In the genomic region with DNA sequence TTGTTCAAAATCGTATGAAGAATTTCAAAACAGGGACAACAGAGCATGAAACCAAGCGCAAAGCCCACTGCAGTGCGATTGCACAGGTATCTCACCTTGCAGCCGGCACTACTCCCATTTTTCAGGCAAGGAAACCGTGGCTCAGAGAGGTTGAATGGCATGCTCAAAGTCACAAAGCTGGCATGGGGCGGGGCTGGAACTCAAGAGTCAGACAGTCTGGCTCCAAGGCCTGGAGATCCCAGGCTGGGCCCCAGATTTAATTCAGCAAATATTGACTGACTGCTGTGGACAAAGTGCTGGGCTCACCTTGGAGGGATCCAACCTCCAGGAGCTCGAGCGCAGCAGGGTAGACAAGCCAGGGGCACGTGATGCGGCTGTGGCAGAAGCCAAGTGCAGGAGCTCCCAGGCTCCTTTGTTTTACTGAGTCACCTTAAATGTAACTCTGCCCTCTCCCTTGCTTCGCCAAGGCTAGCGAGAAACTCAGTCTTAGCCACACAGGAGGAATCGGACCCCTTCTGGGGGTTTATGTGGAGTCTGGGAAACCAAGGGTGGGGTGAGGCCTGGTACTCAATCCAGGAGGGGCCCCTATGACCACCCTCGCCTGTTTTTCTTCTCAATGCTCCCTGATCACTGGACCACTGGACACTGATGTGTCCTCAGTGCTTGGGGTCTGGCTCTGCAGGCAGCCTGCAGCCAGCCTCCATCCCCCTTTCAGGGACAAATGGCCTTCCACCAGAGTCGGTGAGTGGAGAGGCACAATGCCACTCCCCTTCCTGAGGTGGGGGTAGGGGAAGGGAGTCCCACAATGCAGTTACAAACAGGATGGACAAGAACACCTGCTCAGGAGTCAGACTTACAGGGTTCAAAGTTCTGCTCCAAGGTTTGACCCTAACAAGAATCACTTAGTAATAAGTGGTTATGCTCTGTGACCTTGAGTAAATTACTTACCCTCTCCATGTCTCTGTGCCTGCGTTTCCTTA, we compare ENCODE assay signal across 1 cellular context.
TF ChIP-seq lines count a peak whose summit lies in the region.

No MANE protein-coding gene starts in this region.

TF ChIP-seq in HepG2, 621 proteins besides CTCF, POLR2A, EP300 and RAD21 (continued from another document and continues in another):
- no peak for TF ChIP-seq MTA3 (CRISPR knock-in tag; IDR thresholded peaks at IDR 0.05)
- peak; percentile 91 for TF ChIP-seq TBX2 (CRISPR knock-in tag; IDR thresholded peaks at IDR 0.05; ENCODE audit: borderline replicate concordance)
- peak; percentile 75 for TF ChIP-seq THAP11 (CRISPR knock-in tag; IDR thresholded peaks at IDR 0.05)
- TF ChIP-seq, protein P1, sequence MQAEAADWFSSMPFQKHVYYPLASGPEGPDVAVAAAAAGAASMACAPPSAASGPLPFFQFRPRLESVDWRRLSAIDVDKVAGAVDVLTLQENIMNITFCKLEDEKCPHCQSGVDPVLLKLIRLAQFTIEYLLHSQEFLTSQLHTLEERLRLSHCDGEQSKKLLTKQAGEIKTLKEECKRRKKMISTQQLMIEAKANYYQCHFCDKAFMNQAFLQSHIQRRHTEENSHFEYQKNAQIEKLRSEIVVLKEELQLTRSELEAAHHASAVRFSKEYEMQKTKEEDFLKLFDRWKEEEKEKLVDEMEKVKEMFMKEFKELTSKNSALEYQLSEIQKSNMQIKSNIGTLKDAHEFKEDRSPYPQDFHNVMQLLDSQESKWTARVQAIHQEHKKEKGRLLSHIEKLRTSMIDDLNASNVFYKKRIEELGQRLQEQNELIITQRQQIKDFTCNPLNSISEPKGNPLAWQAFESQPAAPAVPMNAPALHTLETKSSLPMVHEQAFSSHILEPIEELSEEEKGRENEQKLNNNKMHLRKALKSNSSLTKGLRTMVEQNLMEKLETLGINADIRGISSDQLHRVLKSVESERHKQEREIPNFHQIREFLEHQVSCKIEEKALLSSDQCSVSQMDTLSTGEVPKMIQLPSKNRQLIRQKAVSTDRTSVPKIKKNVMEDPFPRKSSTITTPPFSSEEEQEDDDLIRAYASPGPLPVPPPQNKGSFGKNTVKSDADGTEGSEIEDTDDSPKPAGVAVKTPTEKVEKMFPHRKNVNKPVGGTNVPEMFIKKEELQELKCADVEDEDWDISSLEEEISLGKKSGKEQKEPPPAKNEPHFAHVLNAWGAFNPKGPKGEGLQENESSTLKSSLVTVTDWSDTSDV (CRISPR knock-in tag; IDR thresholded peaks at IDR 0.05), result 0 out of 2 replicates have a peak, but pooled peaks have one; percentile 80
- no peak for TF ChIP-seq FLYWCH1 (CRISPR knock-in tag; IDR thresholded peaks at IDR 0.05)
- TF ChIP-seq, protein P2, sequence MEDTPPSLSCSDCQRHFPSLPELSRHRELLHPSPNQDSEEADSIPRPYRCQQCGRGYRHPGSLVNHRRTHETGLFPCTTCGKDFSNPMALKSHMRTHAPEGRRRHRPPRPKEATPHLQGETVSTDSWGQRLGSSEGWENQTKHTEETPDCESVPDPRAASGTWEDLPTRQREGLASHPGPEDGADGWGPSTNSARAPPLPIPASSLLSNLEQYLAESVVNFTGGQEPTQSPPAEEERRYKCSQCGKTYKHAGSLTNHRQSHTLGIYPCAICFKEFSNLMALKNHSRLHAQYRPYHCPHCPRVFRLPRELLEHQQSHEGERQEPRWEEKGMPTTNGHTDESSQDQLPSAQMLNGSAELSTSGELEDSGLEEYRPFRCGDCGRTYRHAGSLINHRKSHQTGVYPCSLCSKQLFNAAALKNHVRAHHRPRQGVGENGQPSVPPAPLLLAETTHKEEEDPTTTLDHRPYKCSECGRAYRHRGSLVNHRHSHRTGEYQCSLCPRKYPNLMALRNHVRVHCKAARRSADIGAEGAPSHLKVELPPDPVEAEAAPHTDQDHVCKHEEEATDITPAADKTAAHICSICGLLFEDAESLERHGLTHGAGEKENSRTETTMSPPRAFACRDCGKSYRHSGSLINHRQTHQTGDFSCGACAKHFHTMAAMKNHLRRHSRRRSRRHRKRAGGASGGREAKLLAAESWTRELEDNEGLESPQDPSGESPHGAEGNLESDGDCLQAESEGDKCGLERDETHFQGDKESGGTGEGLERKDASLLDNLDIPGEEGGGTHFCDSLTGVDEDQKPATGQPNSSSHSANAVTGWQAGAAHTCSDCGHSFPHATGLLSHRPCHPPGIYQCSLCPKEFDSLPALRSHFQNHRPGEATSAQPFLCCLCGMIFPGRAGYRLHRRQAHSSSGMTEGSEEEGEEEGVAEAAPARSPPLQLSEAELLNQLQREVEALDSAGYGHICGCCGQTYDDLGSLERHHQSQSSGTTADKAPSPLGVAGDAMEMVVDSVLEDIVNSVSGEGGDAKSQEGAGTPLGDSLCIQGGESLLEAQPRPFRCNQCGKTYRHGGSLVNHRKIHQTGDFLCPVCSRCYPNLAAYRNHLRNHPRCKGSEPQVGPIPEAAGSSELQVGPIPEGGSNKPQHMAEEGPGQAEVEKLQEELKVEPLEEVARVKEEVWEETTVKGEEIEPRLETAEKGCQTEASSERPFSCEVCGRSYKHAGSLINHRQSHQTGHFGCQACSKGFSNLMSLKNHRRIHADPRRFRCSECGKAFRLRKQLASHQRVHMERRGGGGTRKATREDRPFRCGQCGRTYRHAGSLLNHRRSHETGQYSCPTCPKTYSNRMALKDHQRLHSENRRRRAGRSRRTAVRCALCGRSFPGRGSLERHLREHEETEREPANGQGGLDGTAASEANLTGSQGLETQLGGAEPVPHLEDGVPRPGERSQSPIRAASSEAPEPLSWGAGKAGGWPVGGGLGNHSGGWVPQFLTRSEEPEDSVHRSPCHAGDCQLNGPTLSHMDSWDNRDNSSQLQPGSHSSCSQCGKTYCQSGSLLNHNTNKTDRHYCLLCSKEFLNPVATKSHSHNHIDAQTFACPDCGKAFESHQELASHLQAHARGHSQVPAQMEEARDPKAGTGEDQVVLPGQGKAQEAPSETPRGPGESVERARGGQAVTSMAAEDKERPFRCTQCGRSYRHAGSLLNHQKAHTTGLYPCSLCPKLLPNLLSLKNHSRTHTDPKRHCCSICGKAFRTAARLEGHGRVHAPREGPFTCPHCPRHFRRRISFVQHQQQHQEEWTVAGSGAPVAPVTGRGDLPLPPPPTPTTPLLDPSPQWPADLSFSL (CRISPR knock-in tag; IDR thresholded peaks at IDR 0.05), result no peak
- TF ChIP-seq ZNF496 (CRISPR knock-in tag; IDR thresholded peaks at IDR 0.05; ENCODE audit: insufficient replicate concordance), result no peak
- TF ChIP-seq RBFOX2 (IDR thresholded peaks at IDR 0.05; ENCODE audit: low read depth, low read length), result no peak
- TF ChIP-seq, protein P3, sequence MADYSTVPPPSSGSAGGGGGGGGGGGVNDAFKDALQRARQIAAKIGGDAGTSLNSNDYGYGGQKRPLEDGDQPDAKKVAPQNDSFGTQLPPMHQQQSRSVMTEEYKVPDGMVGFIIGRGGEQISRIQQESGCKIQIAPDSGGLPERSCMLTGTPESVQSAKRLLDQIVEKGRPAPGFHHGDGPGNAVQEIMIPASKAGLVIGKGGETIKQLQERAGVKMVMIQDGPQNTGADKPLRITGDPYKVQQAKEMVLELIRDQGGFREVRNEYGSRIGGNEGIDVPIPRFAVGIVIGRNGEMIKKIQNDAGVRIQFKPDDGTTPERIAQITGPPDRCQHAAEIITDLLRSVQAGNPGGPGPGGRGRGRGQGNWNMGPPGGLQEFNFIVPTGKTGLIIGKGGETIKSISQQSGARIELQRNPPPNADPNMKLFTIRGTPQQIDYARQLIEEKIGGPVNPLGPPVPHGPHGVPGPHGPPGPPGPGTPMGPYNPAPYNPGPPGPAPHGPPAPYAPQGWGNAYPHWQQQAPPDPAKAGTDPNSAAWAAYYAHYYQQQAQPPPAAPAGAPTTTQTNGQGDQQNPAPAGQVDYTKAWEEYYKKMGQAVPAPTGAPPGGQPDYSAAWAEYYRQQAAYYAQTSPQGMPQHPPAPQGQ (CRISPR knock-in tag; IDR thresholded peaks at IDR 0.05; ENCODE audit: borderline replicate concordance), result 0 out of 2 replicates have a peak, but pooled peaks have one; percentile 46
- TF ChIP-seq ZNF431 (CRISPR knock-in tag; IDR thresholded peaks at IDR 0.05; ENCODE audit: borderline replicate concordance, low read depth), result 0 out of 2 replicates have a peak, but pooled peaks have one; percentile 65
- 0 out of 2 replicates have a peak, but pooled peaks have one; percentile 21 for TF ChIP-seq CHD2 (IDR thresholded peaks at IDR 0.05; ENCODE audit: low read depth, low read length)
- no peak for TF ChIP-seq ZNF619 (CRISPR knock-in tag; IDR thresholded peaks at IDR 0.05)
- TF ChIP-seq PHF8 (CRISPR knock-in tag; IDR thresholded peaks at IDR 0.05), result no peak
- TF ChIP-seq ZNF180 (CRISPR knock-in tag; IDR thresholded peaks at IDR 0.05; ENCODE audit: borderline replicate concordance, low read depth), result no peak; the same call in 1 of the 2 replicates
- no peak; the same call in 1 of the 2 replicates for TF ChIP-seq SNAI1 (CRISPR knock-in tag; IDR thresholded peaks at IDR 0.05; ENCODE audit: borderline replicate concordance)
- TF ChIP-seq HES4 (CRISPR knock-in tag; IDR thresholded peaks at IDR 0.05; ENCODE audit: borderline replicate concordance), result no peak
- no peak; the same call in 1 of the 2 replicates for TF ChIP-seq ZBTB38 (CRISPR knock-in tag; IDR thresholded peaks at IDR 0.05)
- TF ChIP-seq, protein P4, sequence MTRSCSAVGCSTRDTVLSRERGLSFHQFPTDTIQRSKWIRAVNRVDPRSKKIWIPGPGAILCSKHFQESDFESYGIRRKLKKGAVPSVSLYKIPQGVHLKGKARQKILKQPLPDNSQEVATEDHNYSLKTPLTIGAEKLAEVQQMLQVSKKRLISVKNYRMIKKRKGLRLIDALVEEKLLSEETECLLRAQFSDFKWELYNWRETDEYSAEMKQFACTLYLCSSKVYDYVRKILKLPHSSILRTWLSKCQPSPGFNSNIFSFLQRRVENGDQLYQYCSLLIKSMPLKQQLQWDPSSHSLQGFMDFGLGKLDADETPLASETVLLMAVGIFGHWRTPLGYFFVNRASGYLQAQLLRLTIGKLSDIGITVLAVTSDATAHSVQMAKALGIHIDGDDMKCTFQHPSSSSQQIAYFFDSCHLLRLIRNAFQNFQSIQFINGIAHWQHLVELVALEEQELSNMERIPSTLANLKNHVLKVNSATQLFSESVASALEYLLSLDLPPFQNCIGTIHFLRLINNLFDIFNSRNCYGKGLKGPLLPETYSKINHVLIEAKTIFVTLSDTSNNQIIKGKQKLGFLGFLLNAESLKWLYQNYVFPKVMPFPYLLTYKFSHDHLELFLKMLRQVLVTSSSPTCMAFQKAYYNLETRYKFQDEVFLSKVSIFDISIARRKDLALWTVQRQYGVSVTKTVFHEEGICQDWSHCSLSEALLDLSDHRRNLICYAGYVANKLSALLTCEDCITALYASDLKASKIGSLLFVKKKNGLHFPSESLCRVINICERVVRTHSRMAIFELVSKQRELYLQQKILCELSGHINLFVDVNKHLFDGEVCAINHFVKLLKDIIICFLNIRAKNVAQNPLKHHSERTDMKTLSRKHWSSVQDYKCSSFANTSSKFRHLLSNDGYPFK (CRISPR knock-in tag; IDR thresholded peaks at IDR 0.05; ENCODE audit: borderline replicate concordance), result peak; percentile 30; the same call in 1 of the 2 replicates
- TF ChIP-seq, protein P5, sequence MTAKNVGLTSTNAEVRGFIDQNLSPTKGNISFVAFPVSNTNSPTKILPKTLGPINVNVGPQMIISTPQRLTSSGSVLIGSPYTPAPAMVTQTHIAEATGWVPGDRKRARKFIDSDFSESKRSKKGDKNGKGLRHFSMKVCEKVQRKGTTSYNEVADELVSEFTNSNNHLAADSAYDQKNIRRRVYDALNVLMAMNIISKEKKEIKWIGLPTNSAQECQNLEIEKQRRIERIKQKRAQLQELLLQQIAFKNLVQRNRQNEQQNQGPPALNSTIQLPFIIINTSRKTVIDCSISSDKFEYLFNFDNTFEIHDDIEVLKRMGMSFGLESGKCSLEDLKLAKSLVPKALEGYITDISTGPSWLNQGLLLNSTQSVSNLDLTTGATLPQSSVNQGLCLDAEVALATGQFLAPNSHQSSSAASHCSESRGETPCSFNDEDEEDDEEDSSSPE (CRISPR knock-in tag; IDR thresholded peaks at IDR 0.05), result peak; percentile 52
- TF ChIP-seq BCL6 (CRISPR knock-in tag; IDR thresholded peaks at IDR 0.05), result peak; percentile 89
- TF ChIP-seq, protein P6, sequence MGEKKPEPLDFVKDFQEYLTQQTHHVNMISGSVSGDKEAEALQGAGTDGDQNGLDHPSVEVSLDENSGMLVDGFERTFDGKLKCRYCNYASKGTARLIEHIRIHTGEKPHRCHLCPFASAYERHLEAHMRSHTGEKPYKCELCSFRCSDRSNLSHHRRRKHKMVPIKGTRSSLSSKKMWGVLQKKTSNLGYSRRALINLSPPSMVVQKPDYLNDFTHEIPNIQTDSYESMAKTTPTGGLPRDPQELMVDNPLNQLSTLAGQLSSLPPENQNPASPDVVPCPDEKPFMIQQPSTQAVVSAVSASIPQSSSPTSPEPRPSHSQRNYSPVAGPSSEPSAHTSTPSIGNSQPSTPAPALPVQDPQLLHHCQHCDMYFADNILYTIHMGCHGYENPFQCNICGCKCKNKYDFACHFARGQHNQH (CRISPR knock-in tag; IDR thresholded peaks at IDR 0.05), result peak; percentile 90; the same call in 1 of the 2 replicates
- TF ChIP-seq, protein P7, sequence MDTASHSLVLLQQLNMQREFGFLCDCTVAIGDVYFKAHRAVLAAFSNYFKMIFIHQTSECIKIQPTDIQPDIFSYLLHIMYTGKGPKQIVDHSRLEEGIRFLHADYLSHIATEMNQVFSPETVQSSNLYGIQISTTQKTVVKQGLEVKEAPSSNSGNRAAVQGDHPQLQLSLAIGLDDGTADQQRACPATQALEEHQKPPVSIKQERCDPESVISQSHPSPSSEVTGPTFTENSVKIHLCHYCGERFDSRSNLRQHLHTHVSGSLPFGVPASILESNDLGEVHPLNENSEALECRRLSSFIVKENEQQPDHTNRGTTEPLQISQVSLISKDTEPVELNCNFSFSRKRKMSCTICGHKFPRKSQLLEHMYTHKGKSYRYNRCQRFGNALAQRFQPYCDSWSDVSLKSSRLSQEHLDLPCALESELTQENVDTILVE (CRISPR knock-in tag; IDR thresholded peaks at IDR 0.05), result peak; percentile 74; the same call in 1 of the 2 replicates
- peak; percentile 93 for TF ChIP-seq BHLHE40 (IDR thresholded peaks at IDR 0.05; ENCODE audit: low read length)
- no peak for TF ChIP-seq ZNF282 (IDR thresholded peaks at IDR 0.05; ENCODE audit: partially characterized antibody)
- TF ChIP-seq, protein P8, sequence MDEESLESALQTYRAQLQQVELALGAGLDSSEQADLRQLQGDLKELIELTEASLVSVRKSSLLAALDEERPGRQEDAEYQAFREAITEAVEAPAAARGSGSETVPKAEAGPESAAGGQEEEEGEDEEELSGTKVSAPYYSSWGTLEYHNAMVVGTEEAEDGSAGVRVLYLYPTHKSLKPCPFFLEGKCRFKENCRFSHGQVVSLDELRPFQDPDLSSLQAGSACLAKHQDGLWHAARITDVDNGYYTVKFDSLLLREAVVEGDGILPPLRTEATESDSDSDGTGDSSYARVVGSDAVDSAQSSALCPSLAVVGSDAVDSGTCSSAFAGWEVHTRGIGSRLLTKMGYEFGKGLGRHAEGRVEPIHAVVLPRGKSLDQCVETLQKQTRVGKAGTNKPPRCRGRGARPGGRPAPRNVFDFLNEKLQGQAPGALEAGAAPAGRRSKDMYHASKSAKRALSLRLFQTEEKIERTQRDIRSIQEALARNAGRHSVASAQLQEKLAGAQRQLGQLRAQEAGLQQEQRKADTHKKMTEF (CRISPR knock-in tag; IDR thresholded peaks at IDR 0.05), result peak; percentile 90
- TF ChIP-seq ZNF430 (CRISPR knock-in tag; IDR thresholded peaks at IDR 0.05), result peak; percentile 77; the same call in 1 of the 2 replicates
- 0 out of 4 replicates have a peak, but pooled peaks of 1 of the 2 experiments have one; percentile 76 for TF ChIP-seq KLF16 (CRISPR knock-in tag; IDR thresholded peaks at IDR 0.05)
- no peak for TF ChIP-seq ZSCAN9 (CRISPR knock-in tag; IDR thresholded peaks at IDR 0.05; ENCODE audit: borderline replicate concordance)
- peak; percentile 65; the same call in 1 of the 2 replicates for TF ChIP-seq KLF12 (CRISPR knock-in tag; IDR thresholded peaks at IDR 0.05; ENCODE audit: borderline replicate concordance)
- no peak for TF ChIP-seq ZNF460 (CRISPR knock-in tag; IDR thresholded peaks at IDR 0.05; ENCODE audit: borderline replicate concordance)
- no peak for TF ChIP-seq ZNF782 (CRISPR knock-in tag; IDR thresholded peaks at IDR 0.05; ENCODE audit: borderline replicate concordance)
